In genomic region chr7:38069052-38069451, GRCh38 we compare ENCODE assay signal across 29 cellular contexts.
"Had no signal": no experiment of that assay in that cellular context is flagged by ENCODE, and none has a peak within 500 bp of the region (broad histone marks: within the 10 kb centered on the region; RNA-seq: fewer than 3 reads in every experiment).

No MANE protein-coding gene starts in this region.

- H3K4me1 ChIP-seq: ascending aorta, breast epithelium, colonic mucosa, esophagus squamous epithelium, gastroesophageal sphincter, heart right ventricle had no signal

- H3K4me1 Mint-ChIP-seq: activated CD4-positive, alpha-beta memory T cell treated with anti-CD3 and anti-CD28 coated beads, Interleukin-2, amount 10 ng/mL, durations not matched to agents 7 days and 5 days; activated CD4-positive, alpha-beta T cell treated with anti-CD3 and anti-CD28 coated beads, Interleukin-2, amount 10 ng/mL, durations not matched to agents 7 days and 5 days; activated naive CD4-positive, alpha-beta T cell treated with anti-CD3 and anti-CD28 coated beads, Interleukin-2, amount 10 ng/mL, durations not matched to agents 7 days and 5 days; activated naive CD8-positive, alpha-beta T cell treated with anti-CD3 and anti-CD28 coated beads, Interleukin-2, amount 10 ng/mL, durations not matched to agents 7 days and 5 days had no signal

- H3K4me3 ChIP-seq: ascending aorta, breast epithelium, cardiac muscle cell, colonic mucosa, esophagus squamous epithelium, gastroesophageal sphincter, heart right ventricle had no signal

- H3K36me3 ChIP-seq: ascending aorta, breast epithelium, cardiac muscle cell, colonic mucosa, esophagus squamous epithelium, gastroesophageal sphincter, heart right ventricle had no signal

- H3K27me3 ChIP-seq: ascending aorta, breast epithelium, cardiac muscle cell, colonic mucosa, esophagus squamous epithelium, gastroesophageal sphincter, heart right ventricle had no signal

- H3K27ac ChIP-seq: ascending aorta, breast epithelium, cardiac muscle cell, colonic mucosa, epithelial cell of prostate, esophagus squamous epithelium, gastroesophageal sphincter, heart right ventricle had no signal

- FAIRE-seq: endometrium, endothelial cell of umbilical vein had no signal

- H3K36me3 Mint-ChIP-seq: activated naive CD4-positive, alpha-beta T cell treated with anti-CD3 and anti-CD28 coated beads, Interleukin-2, amount 10 ng/mL, durations not matched to agents 7 days and 5 days; activated naive CD4-positive, alpha-beta T cell treated with anti-CD3 and anti-CD28 coated beads, Interleukin-2, amount 50 U/mL, for 72 hours; activated naive CD8-positive, alpha-beta T cell treated with anti-CD3 and anti-CD28 coated beads, Interleukin-2, amount 10 ng/mL, durations not matched to agents 7 days and 5 days; brain had no signal

- H3K27me3 Mint-ChIP-seq: brain had no signal

- H3K4me3 Mint-ChIP-seq: activated CD4-positive, alpha-beta memory T cell treated with anti-CD3 and anti-CD28 coated beads, Interleukin-2, amount 10 ng/mL, durations not matched to agents 7 days and 5 days; activated CD4-positive, alpha-beta T cell treated with anti-CD3 and anti-CD28 coated beads, Interleukin-2, amount 10 ng/mL, durations not matched to agents 7 days and 5 days; activated naive CD4-positive, alpha-beta T cell treated with anti-CD3 and anti-CD28 coated beads, Interleukin-2, amount 10 ng/mL, durations not matched to agents 7 days and 5 days; activated naive CD8-positive, alpha-beta T cell treated with anti-CD3 and anti-CD28 coated beads, Interleukin-2, amount 10 ng/mL, durations not matched to agents 7 days and 5 days; activated T-cell treated with anti-CD3 and anti-CD28 coated beads, Interleukin-2, amount 50 U/mL, for 24 hours; activated T-cell treated with anti-CD3 and anti-CD28 coated beads, Interleukin-2, amount 50 U/mL, for 72 hours; brain had no signal

- DNase-seq: activated CD4-positive, alpha-beta memory T cell treated with anti-CD3 and anti-CD28 coated beads, Interleukin-2, amount 10 ng/mL, durations not matched to agents 7 days and 5 days; activated CD4-positive, alpha-beta T cell treated with anti-CD3 and anti-CD28 coated beads for 1 hour; activated CD4-positive, alpha-beta T cell treated with anti-CD3 and anti-CD28 coated beads for 4 hours; activated CD4-positive, alpha-beta T cell treated with anti-CD3 and anti-CD28 coated beads, Interleukin-2, amount 10 ng/mL, durations not matched to agents 7 days and 5 days; activated CD4-positive, alpha-beta T cell treated with anti-CD3 and anti-CD28 coated beads, Interleukin-2, amount 50 U/mL, for 4 hours; activated CD8-positive, alpha-beta memory T cell treated with anti-CD3 and anti-CD28 coated beads, Interleukin-2, amount 50 U/mL, for 48 hours; activated gamma-delta T cell; activated naive CD4-positive, alpha-beta T cell; activated naive CD4-positive, alpha-beta T cell treated with anti-CD3 and anti-CD28 coated beads, Interleukin-2, amount 10 ng/mL, durations not matched to agents 7 days and 5 days; activated naive CD8-positive, alpha-beta T cell treated with anti-CD3 and anti-CD28 coated beads, Interleukin-2, amount 10 ng/mL, durations not matched to agents 7 days and 5 days; activated T-cell treated with anti-CD3 and anti-CD28 coated beads for 4 hours; activated T-cell treated with anti-CD3 and anti-CD28 coated beads, Interleukin-2, amount 50 U/mL, for 24 hours; activated T-cell treated with anti-CD3 and anti-CD28 coated beads, Interleukin-2, amount 50 U/mL, for 72 hours; central memory CD4-positive, alpha-beta T cell; cerebellar nuclear complex; colonic mucosa; effector CD8-positive, alpha-beta T cell; esophagus squamous epithelium; heart right ventricle; T-helper 2 cell had no signal

- H3K9me3 Mint-ChIP-seq: activated CD4-positive, alpha-beta memory T cell treated with anti-CD3 and anti-CD28 coated beads, Interleukin-2, amount 10 ng/mL, durations not matched to agents 7 days and 5 days; activated CD4-positive, alpha-beta T cell treated with anti-CD3 and anti-CD28 coated beads, Interleukin-2, amount 10 ng/mL, durations not matched to agents 7 days and 5 days; activated naive CD4-positive, alpha-beta T cell treated with anti-CD3 and anti-CD28 coated beads, Interleukin-2, amount 10 ng/mL, durations not matched to agents 7 days and 5 days; activated naive CD4-positive, alpha-beta T cell treated with anti-CD3 and anti-CD28 coated beads, Interleukin-2, amount 50 U/mL, for 72 hours; activated naive CD8-positive, alpha-beta T cell treated with anti-CD3 and anti-CD28 coated beads, Interleukin-2, amount 10 ng/mL, durations not matched to agents 7 days and 5 days; activated T-cell treated with anti-CD3 and anti-CD28 coated beads, Interleukin-2, amount 50 U/mL, for 24 hours; activated T-cell treated with anti-CD3 and anti-CD28 coated beads, Interleukin-2, amount 50 U/mL, for 72 hours had no signal

- H3K27ac Mint-ChIP-seq: activated CD4-positive, alpha-beta memory T cell treated with anti-CD3 and anti-CD28 coated beads, Interleukin-2, amount 10 ng/mL, durations not matched to agents 7 days and 5 days; activated CD4-positive, alpha-beta T cell treated with anti-CD3 and anti-CD28 coated beads, Interleukin-2, amount 10 ng/mL, durations not matched to agents 7 days and 5 days; activated naive CD4-positive, alpha-beta T cell treated with anti-CD3 and anti-CD28 coated beads, Interleukin-2, amount 10 ng/mL, durations not matched to agents 7 days and 5 days; activated naive CD4-positive, alpha-beta T cell treated with anti-CD3 and anti-CD28 coated beads, Interleukin-2, amount 50 U/mL, for 72 hours; activated naive CD8-positive, alpha-beta T cell treated with anti-CD3 and anti-CD28 coated beads, Interleukin-2, amount 10 ng/mL, durations not matched to agents 7 days and 5 days; activated T-cell treated with anti-CD3 and anti-CD28 coated beads, Interleukin-2, amount 50 U/mL, for 24 hours; activated T-cell treated with anti-CD3 and anti-CD28 coated beads, Interleukin-2, amount 50 U/mL, for 72 hours; brain had no signal

- H3K9me3 ChIP-seq: ascending aorta, breast epithelium, colonic mucosa, esophagus squamous epithelium, gastroesophageal sphincter, heart right ventricle had no signal

- ATAC-seq: activated naive CD4-positive, alpha-beta T cell treated with anti-CD3 and anti-CD28 coated beads, Interleukin-2, amount 50 U/mL, for 72 hours; activated T-cell treated with anti-CD3 and anti-CD28 coated beads, Interleukin-2, amount 50 U/mL, for 72 hours; gastroesophageal sphincter; heart right ventricle had no signal
